Comparison of ENCODE assay signal across 2 cellular contexts in genomic region chr16:49594706-49595534, GRCh38.
TF ChIP-seq lines count a peak whose summit lies in the region.

No MANE protein-coding gene starts in this region.

TF ChIP-seq in GM23338, 12 proteins besides CTCF, POLR2A, EP300 and RAD21 (continued from another document):
- TF ChIP-seq REST (IDR thresholded peaks at IDR 0.05; ENCODE audit: unreplicated experiment) (no peak), ZNF462 (CRISPR knock-in tag; IDR thresholded peaks at IDR 0.05) (no peak), NANOG (IDR thresholded peaks at IDR 0.05; ENCODE audit: borderline replicate concordance) (no peak), STAT1 (IDR thresholded peaks at IDR 0.05; ENCODE audit: unreplicated experiment) (no peak), ZNF331 (CRISPR knock-in tag; IDR thresholded peaks at IDR 0.05; ENCODE audit: low read depth) (no peak), POLR2AphosphoS5 (IDR thresholded peaks at IDR 0.05; ENCODE audit: low read depth) (no peak), ZNF114 (CRISPR knock-in tag; IDR thresholded peaks at IDR 0.05) (no peak), ETS1 (IDR thresholded peaks at IDR 0.05) (no peak), EZH2 (IDR thresholded peaks at IDR 0.05; ENCODE audit: low read depth, unreplicated experiment) (no peak), CREB1 (CRISPR knock-in tag; IDR thresholded peaks at IDR 0.05; ENCODE audit: low read depth) (no peak)

TF ChIP-seq in H1, 55 proteins besides CTCF, POLR2A, EP300 and RAD21 (continued from another document):
- TF ChIP-seq CHD1 (IDR thresholded peaks at IDR 0.05; ENCODE audit: low read depth, low read length), result no peak
- TF ChIP-seq SUZ12 (IDR thresholded peaks at IDR 0.05; ENCODE audit: low read length), result no peak
- TF ChIP-seq JUN (IDR thresholded peaks at IDR 0.05; ENCODE audit: low read depth, low read length), result no peak
- no peak for TF ChIP-seq KDM5A (IDR thresholded peaks at IDR 0.05; ENCODE audit: low read length)
- no peak for TF ChIP-seq TAF7 (optimal IDR thresholded peaks at IDR 0.05; ENCODE audit: borderline replicate concordance, low read depth, low read length)
- no peak for TF ChIP-seq HDAC6 (IDR thresholded peaks at IDR 0.05; ENCODE audit: low read depth, low read length)
- no peak for TF ChIP-seq NRF1 (IDR thresholded peaks at IDR 0.05; ENCODE audit: low read depth, low read length)
- TF ChIP-seq RNF2 (IDR thresholded peaks at IDR 0.05; ENCODE audit: borderline replicate concordance, low read depth, low read length, missing control alignments, poor library complexity, severe bottlenecking), result no peak
